ENCODE assay signal across 12 cellular contexts in the genomic region with DNA sequence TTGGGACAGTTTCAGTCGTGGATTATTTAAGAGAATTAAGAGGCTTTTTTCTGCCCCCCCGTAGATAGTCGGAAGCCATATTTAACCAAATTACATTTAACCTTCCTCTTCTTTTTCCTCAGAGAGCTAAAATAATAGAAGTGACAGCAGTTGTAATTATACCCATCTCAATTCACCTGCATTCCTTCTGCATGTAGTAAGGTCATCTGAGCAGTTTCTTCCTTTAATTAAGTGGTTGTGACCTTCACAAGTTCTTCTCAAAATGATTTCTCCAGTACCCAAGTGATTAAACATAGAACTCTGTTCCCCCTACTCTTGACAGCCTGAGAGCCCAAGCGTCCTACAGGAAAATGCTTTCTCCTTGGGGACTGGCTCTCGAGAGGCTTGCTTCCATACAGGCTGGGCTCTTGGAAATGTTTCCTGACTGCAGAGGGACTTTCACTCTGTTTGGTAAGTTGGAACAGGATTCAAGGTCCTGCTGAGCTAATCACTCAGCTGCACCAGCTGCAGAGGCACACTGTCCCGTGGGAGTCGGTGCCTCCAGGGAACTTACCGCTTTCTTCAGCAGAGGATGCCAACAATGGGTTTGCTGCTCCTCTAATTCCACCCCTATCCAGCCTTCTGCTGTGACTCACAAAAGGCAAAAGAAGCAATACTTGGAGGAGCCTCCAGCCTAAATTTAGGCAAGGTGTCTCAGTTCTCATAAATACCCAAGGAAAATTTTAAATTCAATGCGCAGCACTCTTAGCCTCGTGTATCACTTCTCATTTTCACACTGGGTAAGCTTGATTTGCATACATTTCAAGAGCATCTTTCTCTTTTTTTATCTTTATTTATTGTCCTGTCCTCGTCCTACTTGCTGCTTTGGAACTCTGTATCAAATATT.
DNase-seq lines count a peak whose midpoint lies in the region; ATAC-seq and TF ChIP-seq lines count a peak whose summit lies in the region.
"Had no signal": no experiment of that assay in that cellular context is flagged by ENCODE, and none has a peak within 500 bp of the region (broad histone marks: within the 10 kb centered on the region; RNA-seq: fewer than 3 reads in every experiment).

No MANE protein-coding gene starts in this region.

- peaks cover 4% of the 10 kb centered on the region for H3K9me3 Mint-ChIP-seq in activated naive CD8-positive, alpha-beta T cell treated with anti-CD3 and anti-CD28 coated beads, Interleukin-2, amount 50 U/mL, for 24 hours
- peaks cover 6 to 8% of the 10 kb centered on the region in 2 donors for H3K9me3 Mint-ChIP-seq in activated T-cell treated with anti-CD3 and anti-CD28 coated beads, Interleukin-2, amount 50 U/mL, for 72 hours

- no peak for TF ChIP-seq CTCF in GM12864 (IDR thresholded peaks at IDR 0.05; ENCODE audit: low read depth, low read length, missing control alignments)

- H3K4me3 ChIP-seq in GM12864 (ENCODE audit: low read depth, low read length) = no peak overlapping the region
- H3K4me3 ChIP-seq: tibial nerve had no signal

- H3K27ac Mint-ChIP-seq in activated naive CD8-positive, alpha-beta T cell treated with anti-CD3 and anti-CD28 coated beads, Interleukin-2, amount 50 U/mL, for 24 hours = no peak overlapping the region
- no peak overlapping the region for H3K27ac Mint-ChIP-seq in activated T-cell treated with anti-CD3 and anti-CD28 coated beads, Interleukin-2, amount 50 U/mL, for 72 hours
- H3K27ac Mint-ChIP-seq: activated naive CD8-positive, alpha-beta T cell had no signal

- no peaks in the 10 kb centered on the region for H3K27me3 Mint-ChIP-seq in activated naive CD8-positive, alpha-beta T cell treated with anti-CD3 and anti-CD28 coated beads, Interleukin-2, amount 50 U/mL, for 24 hours
- no peaks in the 10 kb centered on the region for H3K27me3 Mint-ChIP-seq in activated T-cell treated with anti-CD3 and anti-CD28 coated beads, Interleukin-2, amount 50 U/mL, for 72 hours (ENCODE audit: low read depth)

- peaks cover 1% of the 10 kb centered on the region for H3K4me1 Mint-ChIP-seq in activated naive CD8-positive, alpha-beta T cell treated with anti-CD3 and anti-CD28 coated beads, Interleukin-2, amount 50 U/mL, for 24 hours
- H3K4me1 Mint-ChIP-seq in activated T-cell treated with anti-CD3 and anti-CD28 coated beads, Interleukin-2, amount 50 U/mL, for 72 hours (ENCODE audit: low read depth) = no peaks in the 10 kb centered on the region

- DNase-seq in GM12864 (ENCODE audit: low read depth) (peak; percentile 13), C1 segment of cervical spinal cord (lab: John Stamatoyannopoulos, UW) (no peak), SHP77 (lab: John Stamatoyannopoulos, UW) (no peak)
- DNase-seq in activated naive CD8-positive, alpha-beta T cell treated with anti-CD3 and anti-CD28 coated beads, Interleukin-2, amount 50 U/mL, for 24 hours = peak; percentile 5
- DNase-seq in activated T-cell treated with anti-CD3 and anti-CD28 coated beads, Interleukin-2, amount 50 U/mL, for 72 hours = no peak
- DNase-seq in effector CD4-positive, alpha-beta T cell = no peak
- DNase-seq: left ventricle myocardium superior, NCI-H510A had no signal

- no peaks in the 10 kb centered on the region for H3K36me3 Mint-ChIP-seq in activated naive CD8-positive, alpha-beta T cell treated with anti-CD3 and anti-CD28 coated beads, Interleukin-2, amount 50 U/mL, for 24 hours (ENCODE audit: low read depth)
- no peaks in the 10 kb centered on the region for H3K36me3 Mint-ChIP-seq in activated T-cell treated with anti-CD3 and anti-CD28 coated beads, Interleukin-2, amount 50 U/mL, for 72 hours (ENCODE audit: insufficient read depth in 2 of 2)
- H3K36me3 Mint-ChIP-seq: activated naive CD8-positive, alpha-beta T cell had no signal

- ATAC-seq in GM19467 (IDR thresholded peaks at IDR 0.05; ENCODE audit: unreplicated experiment) (peak; percentile 87), HG03095 (IDR thresholded peaks at IDR 0.05; ENCODE audit: unreplicated experiment) (peak; percentile 84)
- no peak for ATAC-seq in activated naive CD8-positive, alpha-beta T cell treated with anti-CD3 and anti-CD28 coated beads, Interleukin-2, amount 50 U/mL, for 24 hours
- ATAC-seq in activated T-cell treated with anti-CD3 and anti-CD28 coated beads, Interleukin-2, amount 50 U/mL, for 72 hours (replicated peaks in 1 of 2) = no peak
- ATAC-seq: left ventricle myocardium superior had no signal

- no peak overlapping the region for H3K4me3 Mint-ChIP-seq in activated naive CD8-positive, alpha-beta T cell treated with anti-CD3 and anti-CD28 coated beads, Interleukin-2, amount 50 U/mL, for 24 hours
- no peak overlapping the region for H3K4me3 Mint-ChIP-seq in activated T-cell treated with anti-CD3 and anti-CD28 coated beads, Interleukin-2, amount 50 U/mL, for 72 hours
- H3K4me3 Mint-ChIP-seq: activated naive CD8-positive, alpha-beta T cell had no signal

Comparison
In these comparisons a context has a peak if more than half of its experiments do, and no peak if none do; other contexts are left out.
1. DNase-seq: peak in GM12864 (single experiment) and activated naive CD8-positive, alpha-beta T cell treated with anti-CD3 and anti-CD28 coated beads, Interleukin-2, amount 50 U/mL, for 24 hours (single experiment); none in activated T-cell treated with anti-CD3 and anti-CD28 coated beads, Interleukin-2, amount 50 U/mL, for 72 hours (0 of 2), C1 segment of cervical spinal cord (0 of 14), SHP77 (0 of 2) and effector CD4-positive, alpha-beta T cell (single experiment).
2. ATAC-seq: peak in GM19467 (single experiment) and HG03095 (single experiment); none in activated naive CD8-positive, alpha-beta T cell treated with anti-CD3 and anti-CD28 coated beads, Interleukin-2, amount 50 U/mL, for 24 hours (single experiment) and activated T-cell treated with anti-CD3 and anti-CD28 coated beads, Interleukin-2, amount 50 U/mL, for 72 hours (0 of 2).